In genomic region chr5:158465379-158465972, GRCh38 we compare ENCODE assay signal across 21 cellular contexts.
"Had no signal": no experiment of that assay in that cellular context is flagged by ENCODE, and none has a peak within 500 bp of the region (broad histone marks: within the 10 kb centered on the region; RNA-seq: fewer than 3 reads in every experiment).

No MANE protein-coding gene starts in this region.

- ATAC-seq: esophagus mucosa; mucosa of descending colon; naive thymus-derived CD8-positive, alpha-beta T cell had no signal

- H3K36me3 Mint-ChIP-seq: activated naive CD4-positive, alpha-beta T cell treated with anti-CD3 and anti-CD28 coated beads, Interleukin-2, amount 10 ng/mL, durations not matched to agents 7 days and 5 days; naive thymus-derived CD8-positive, alpha-beta T cell had no signal

- H3K4me3 Mint-ChIP-seq: activated B cell treated with CpG ODN at 0.5 μM for 24 hours; activated naive CD4-positive, alpha-beta T cell treated with anti-CD3 and anti-CD28 coated beads, Interleukin-2, amount 10 ng/mL, durations not matched to agents 7 days and 5 days; naive thymus-derived CD8-positive, alpha-beta T cell; T-helper 2 cell treated with Interferon-gamma antibody and Interleukin-4, amounts not matched to agents 5 μg/mL and 100 μg/mL, for 36 hours had no signal

- H3K4me1 Mint-ChIP-seq: activated naive CD4-positive, alpha-beta T cell treated with anti-CD3 and anti-CD28 coated beads, Interleukin-2, amount 10 ng/mL, durations not matched to agents 7 days and 5 days had no signal

- H3K27ac ChIP-seq: ascending aorta, hepatocyte, parathyroid adenoma, vagina had no signal

- H3K27me3 Mint-ChIP-seq: activated B cell treated with CpG ODN at 0.5 μM for 24 hours; activated naive CD4-positive, alpha-beta T cell treated with anti-CD3 and anti-CD28 coated beads, Interleukin-2, amount 10 ng/mL, durations not matched to agents 7 days and 5 days; naive thymus-derived CD8-positive, alpha-beta T cell had no signal

- H3K27ac Mint-ChIP-seq: activated B cell treated with CpG ODN at 0.5 μM for 24 hours; activated naive CD4-positive, alpha-beta T cell treated with anti-CD3 and anti-CD28 coated beads, Interleukin-2, amount 10 ng/mL, durations not matched to agents 7 days and 5 days; T-helper 2 cell treated with Interferon-gamma antibody and Interleukin-4, amounts not matched to agents 5 μg/mL and 100 μg/mL, for 36 hours had no signal

- DNase-seq: activated B cell treated with CpG ODN at 0.5 μM for 24 hours; activated CD4-positive, alpha-beta T cell treated with anti-CD3 and anti-CD28 coated beads for 48 hours; activated CD8-positive, alpha-beta memory T cell treated with anti-CD3 and anti-CD28 coated beads, Interleukin-2, amount 50 U/mL, for 4 hours; activated effector memory CD4-positive, alpha-beta T cell treated with Interleukin-2 at 50 U/mL for 16 hours; activated naive CD4-positive, alpha-beta T cell treated with anti-CD3 and anti-CD28 coated beads, Interleukin-2, amount 10 ng/mL, durations not matched to agents 7 days and 5 days; activated T-cell treated with anti-CD3 and anti-CD28 coated beads, Interleukin-2, amount 50 U/mL, for 48 hours; mesenchymal stem cell; mucosa of descending colon; naive thymus-derived CD8-positive, alpha-beta T cell; stimulated activated CD4-positive, alpha-beta T cell treated with anti-CD3 and anti-CD28 coated beads, Interleukin-12 subunit alpha, Interleukin-12 subunit beta, amount 100 ng/mL, for 4 hours; stimulated activated CD4-positive, alpha-beta T cell treated with anti-CD3 and anti-CD28 coated beads, Interleukin-1b, Interleukin-23, amount 100 ng/mL, for 48 hours; stimulated activated CD8-positive, alpha-beta memory T cell treated with anti-CD3 and anti-CD28 coated beads, Interleukin-4, amount 100 ng/mL, for 48 hours; stimulated activated naive CD4-positive, alpha-beta T cell; substantia nigra; transverse colon had no signal

- H3K9me3 Mint-ChIP-seq: activated naive CD4-positive, alpha-beta T cell treated with anti-CD3 and anti-CD28 coated beads, Interleukin-2, amount 10 ng/mL, durations not matched to agents 7 days and 5 days; T-helper 2 cell treated with Interferon-gamma antibody and Interleukin-4, amounts not matched to agents 5 μg/mL and 100 μg/mL, for 36 hours had no signal
